Comparison of ENCODE assay signal across 16 cellular contexts in the genomic region with DNA sequence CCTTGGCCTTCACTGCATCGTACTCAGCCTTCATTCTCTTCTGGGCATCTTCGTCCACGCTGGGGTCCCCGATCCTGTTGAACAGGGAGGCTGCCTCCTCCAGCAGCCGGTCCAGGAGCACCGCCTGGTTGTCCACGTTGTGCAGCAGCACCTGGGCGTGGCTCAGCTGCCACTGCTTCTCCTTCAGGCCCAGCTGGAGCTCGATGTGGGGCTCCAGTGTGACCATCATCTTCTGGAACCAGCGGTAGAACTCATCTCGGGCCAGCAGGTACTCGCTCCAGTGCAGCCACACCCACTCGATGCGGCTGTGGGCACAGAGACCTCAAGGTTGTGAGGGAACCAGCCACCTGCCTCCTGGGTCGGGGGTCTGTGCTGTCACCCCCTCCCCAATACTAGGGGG. TPM values are rescaled to one million over a fixed set of nuclear protein-coding genes. Genes with fewer than 3 reads are reported as not detected.
DNase-seq lines count a peak whose midpoint lies in the region; ATAC-seq and TF ChIP-seq lines count a peak whose summit lies in the region.
"Had no signal": no experiment of that assay in that cellular context is flagged by ENCODE, and none has a peak within 500 bp of the region (broad histone marks: within the 10 kb centered on the region; RNA-seq: fewer than 3 reads in every experiment).

No MANE protein-coding gene starts in this region.

- H3K4me3 Mint-ChIP-seq in activated CD4-positive, alpha-beta memory T cell treated with anti-CD3 and anti-CD28 coated beads for 36 hours = no peak overlapping the region
- H3K4me3 Mint-ChIP-seq in activated CD4-positive, alpha-beta memory T cell treated with anti-CD3 and anti-CD28 coated beads, Interleukin-2, amount 10 ng/mL, durations not matched to agents 7 days and 5 days = no peak overlapping the region
- no peak overlapping the region for H3K4me3 Mint-ChIP-seq in CD4-positive, alpha-beta memory T cell
- peak overlapping the region; percentile 55 for H3K4me3 Mint-ChIP-seq in activated T-helper 17 cell treated with anti-CD3 and anti-CD28 coated beads, Interleukin-2, amount 50 U/mL, for 72 hours
- H3K4me3 Mint-ChIP-seq in stimulated activated effector memory CD8-positive, alpha-beta T cell treated with anti-CD3 and anti-CD28 coated beads, Interleukin-12 subunit alpha, Interleukin-12 subunit beta, amount 100 ng/mL, for 72 hours = no peak overlapping the region

- H3K27me3 ChIP-seq in CD4-positive, alpha-beta memory T cell (ENCODE audit: insufficient read depth, low read length) = no peaks in the 10 kb centered on the region
- no peaks in the 10 kb centered on the region for H3K27me3 ChIP-seq in A673 (replicated peaks; ENCODE audit: insufficient read depth, low read depth, low read length, poor library complexity)

- ATAC-seq in activated T-helper 17 cell treated with anti-CD3 and anti-CD28 coated beads, Interleukin-2, amount 50 U/mL, for 72 hours (replicated peaks) = no peak
- no peak for ATAC-seq in stimulated activated effector memory CD8-positive, alpha-beta T cell treated with anti-CD3 and anti-CD28 coated beads, Interleukin-12 subunit alpha, Interleukin-12 subunit beta, amount 100 ng/mL, for 72 hours
- ATAC-seq: PC-3 had no signal

- intact Hi-C loops in activated CD4-positive, alpha-beta memory T cell treated with anti-CD3 and anti-CD28 coated beads for 36 hours (cut with micrococcal nuclease) = no loop called here
- intact Hi-C loops in CD4-positive, alpha-beta memory T cell (cut with micrococcal nuclease) = no loop called here
- intact Hi-C loops in A673 (cut with micrococcal nuclease; ENCODE audit: unreplicated experiment) = no loop called here

- no peaks in the 10 kb centered on the region for H3K9me3 ChIP-seq in CD4-positive, alpha-beta memory T cell (ENCODE audit: control insufficient read depth in 1 of 2, low read length in 2 of 2)
- H3K9me3 ChIP-seq in A673 (ENCODE audit: low read depth, low read length, poor library complexity, severe bottlenecking) = no peaks in the 10 kb centered on the region

- H3K4me1 ChIP-seq in CD4-positive, alpha-beta memory T cell (ENCODE audit: insufficient read depth, low read length) = peaks cover 63% of the 10 kb centered on the region
- H3K4me1 ChIP-seq in A673 (ENCODE audit: insufficient read depth, low read length, poor library complexity, severe bottlenecking) = no peaks in the 10 kb centered on the region

- no peaks in the 10 kb centered on the region for H3K27me3 Mint-ChIP-seq in activated CD4-positive, alpha-beta memory T cell treated with anti-CD3 and anti-CD28 coated beads for 36 hours
- no peaks in the 10 kb centered on the region for H3K27me3 Mint-ChIP-seq in activated CD4-positive, alpha-beta memory T cell treated with anti-CD3 and anti-CD28 coated beads, Interleukin-2, amount 10 ng/mL, durations not matched to agents 7 days and 5 days
- H3K27me3 Mint-ChIP-seq in CD4-positive, alpha-beta memory T cell = no peaks in the 10 kb centered on the region
- no peaks in the 10 kb centered on the region for H3K27me3 Mint-ChIP-seq in activated T-helper 17 cell treated with anti-CD3 and anti-CD28 coated beads, Interleukin-2, amount 50 U/mL, for 72 hours

- H3K36me3 ChIP-seq in CD4-positive, alpha-beta memory T cell (ENCODE audit: insufficient read depth, low read length) = peaks cover 54% of the 10 kb centered on the region
- no peaks in the 10 kb centered on the region for H3K36me3 ChIP-seq in A673 (ENCODE audit: insufficient read depth, low read length, poor library complexity, severe bottlenecking)

- no peaks in the 10 kb centered on the region for H3K9me3 Mint-ChIP-seq in activated CD4-positive, alpha-beta memory T cell treated with anti-CD3 and anti-CD28 coated beads for 36 hours
- no peaks in the 10 kb centered on the region for H3K9me3 Mint-ChIP-seq in activated CD4-positive, alpha-beta memory T cell treated with anti-CD3 and anti-CD28 coated beads, Interleukin-2, amount 10 ng/mL, durations not matched to agents 7 days and 5 days
- H3K9me3 Mint-ChIP-seq in CD4-positive, alpha-beta memory T cell = no peaks in the 10 kb centered on the region
- no peaks in the 10 kb centered on the region for H3K9me3 Mint-ChIP-seq in activated T-helper 17 cell treated with anti-CD3 and anti-CD28 coated beads, Interleukin-2, amount 50 U/mL, for 72 hours
- H3K9me3 Mint-ChIP-seq in stimulated activated effector memory CD8-positive, alpha-beta T cell treated with anti-CD3 and anti-CD28 coated beads, Interleukin-12 subunit alpha, Interleukin-12 subunit beta, amount 100 ng/mL, for 72 hours = no peaks in the 10 kb centered on the region

- no peak overlapping the region for H3K4me3 ChIP-seq in CD4-positive, alpha-beta memory T cell (ENCODE audit: low read length in 2 of 2)
- no peak overlapping the region for H3K4me3 ChIP-seq in A673 (ENCODE audit: low read depth, low read length, poor library complexity, severe bottlenecking)

- BruUV-seq in A673 (replicated peaks; lab: Mats Ljungman, UMichigan) = no TSS peak

- H3K27ac Mint-ChIP-seq in activated CD4-positive, alpha-beta memory T cell treated with anti-CD3 and anti-CD28 coated beads for 36 hours = peak overlapping the region; percentile 34
- no peak overlapping the region for H3K27ac Mint-ChIP-seq in activated CD4-positive, alpha-beta memory T cell treated with anti-CD3 and anti-CD28 coated beads, Interleukin-2, amount 10 ng/mL, durations not matched to agents 7 days and 5 days
- H3K27ac Mint-ChIP-seq in CD4-positive, alpha-beta memory T cell = peak overlapping the region; percentile 66 to 98 (median 97)
- H3K27ac Mint-ChIP-seq in activated T-helper 17 cell treated with anti-CD3 and anti-CD28 coated beads, Interleukin-2, amount 50 U/mL, for 72 hours = peak overlapping the region; percentile 62
- H3K27ac Mint-ChIP-seq in stimulated activated effector memory CD8-positive, alpha-beta T cell treated with anti-CD3 and anti-CD28 coated beads, Interleukin-12 subunit alpha, Interleukin-12 subunit beta, amount 100 ng/mL, for 72 hours = peak overlapping the region; percentile 50

- POLR2A ChIA-PET in activated CD4-positive, alpha-beta memory T cell treated with anti-CD3 and anti-CD28 coated beads for 36 hours (lab: Charles Lee) = interaction anchor here (0.7 to 1.4 kb wide), 2 partner anchors 57 to 69 kb away, joined by 3 to 5 read pairs; partner anchors contain the start of gene GLRX5
- POLR2A ChIA-PET in activated CD4-positive, alpha-beta memory T cell treated with anti-CD3 and anti-CD28 coated beads, Interleukin-2, amount 10 ng/mL, durations not matched to agents 7 days and 5 days (lab: Charles Lee) = no interaction called here
- POLR2A ChIA-PET in CD4-positive, alpha-beta memory T cell (lab: Charles Lee; ENCODE audit: partially characterized antibody) = interaction anchor here (3.4 to 9.9 kb wide), 3 partner anchors 39 to 58 kb away, joined by 12 to 185 read pairs (median 70); partner anchors contain the start of gene SYNE3
- POLR2A ChIA-PET in A673 (lab: Charles Lee; ENCODE audit: low non-redundant PET) = no interaction called here

- CTCF ChIA-PET in activated CD4-positive, alpha-beta memory T cell treated with anti-CD3 and anti-CD28 coated beads for 36 hours (lab: Charles Lee) = no interaction called here
- CTCF ChIA-PET in activated CD4-positive, alpha-beta memory T cell treated with anti-CD3 and anti-CD28 coated beads, Interleukin-2, amount 10 ng/mL, durations not matched to agents 7 days and 5 days (lab: Charles Lee) = interaction anchor here (1.2 to 3.5 kb wide), 3 partner anchors 13 to 61 kb away, joined by 3 to 12 read pairs (median 6); no protein-coding TSS in a partner anchor
- CTCF ChIA-PET in CD4-positive, alpha-beta memory T cell (lab: Charles Lee; ENCODE audit: partially characterized antibody) = interaction anchor here (10.3 to 28.9 kb wide), 2 partner anchors 23 to 64 kb away, joined by 107 to 845 read pairs; partner anchors contain the start of gene GLRX5
- CTCF ChIA-PET in A673 (lab: Charles Lee) = no interaction called here

- H3K27ac ChIP-seq in CD4-positive, alpha-beta memory T cell (ENCODE audit: low read depth, low read length) = peak overlapping the region; percentile 53
- no peak overlapping the region for H3K27ac ChIP-seq in A673 (ENCODE audit: low read depth, low read length, poor library complexity, severe bottlenecking)

- no peak for DNase-seq in activated CD4-positive, alpha-beta memory T cell treated with anti-CD3 and anti-CD28 coated beads for 36 hours
- no peak for DNase-seq in activated CD4-positive, alpha-beta memory T cell treated with anti-CD3 and anti-CD28 coated beads, Interleukin-2, amount 10 ng/mL, durations not matched to agents 7 days and 5 days
- no peak for DNase-seq in CD4-positive, alpha-beta memory T cell
- no peak for DNase-seq in stimulated activated effector memory CD8-positive, alpha-beta T cell treated with anti-CD3 and anti-CD28 coated beads, Interleukin-12 subunit alpha, Interleukin-12 subunit beta, amount 100 ng/mL, for 72 hours (ENCODE audit: low spot score in 2 of 2)
- DNase-seq in A673 (ENCODE audit: low spot score) = no peak
- DNase-seq in activated naive CD4-positive, alpha-beta T cell treated with Interleukin-2 at 50 U/mL for 16 hours = no peak
- no peak for DNase-seq in NCI-H526 treated with DMSO at 0.1 percent for 48 hours (lab: John Stamatoyannopoulos, UW)
- DNase-seq: DMS 273 treated with DMSO at 0.1 percent for 48 hours; GOT3; NCI-H146; NCI-H2081 treated with DMSO at 0.1 percent for 48 hours; NCI-H2227 treated with DMSO at 0.1 percent for 48 hours; NCI-H524 treated with DMSO at 0.1 percent for 48 hours; NK-92 treated with Interleukin-12 subunit alpha and Interleukin-12 subunit beta, amount 100 ng/mL, for 24 hours; PC-3 had no signal

- H3K4me1 Mint-ChIP-seq in activated CD4-positive, alpha-beta memory T cell treated with anti-CD3 and anti-CD28 coated beads for 36 hours (ENCODE audit: low read depth) = peaks cover 64% of the 10 kb centered on the region
- H3K4me1 Mint-ChIP-seq in activated CD4-positive, alpha-beta memory T cell treated with anti-CD3 and anti-CD28 coated beads, Interleukin-2, amount 10 ng/mL, durations not matched to agents 7 days and 5 days = peaks cover 37% of the 10 kb centered on the region
- peaks cover 41 to 70% (median 58%) of the 10 kb centered on the region in 4 donors for H3K4me1 Mint-ChIP-seq in CD4-positive, alpha-beta memory T cell
- H3K4me1 Mint-ChIP-seq in activated T-helper 17 cell treated with anti-CD3 and anti-CD28 coated beads, Interleukin-2, amount 50 U/mL, for 72 hours = peaks cover 33% of the 10 kb centered on the region
- peaks cover 51% of the 10 kb centered on the region for H3K4me1 Mint-ChIP-seq in stimulated activated effector memory CD8-positive, alpha-beta T cell treated with anti-CD3 and anti-CD28 coated beads, Interleukin-12 subunit alpha, Interleukin-12 subunit beta, amount 100 ng/mL, for 72 hours

- H3K36me3 Mint-ChIP-seq in activated CD4-positive, alpha-beta memory T cell treated with anti-CD3 and anti-CD28 coated beads for 36 hours = peaks cover 11% of the 10 kb centered on the region
- H3K36me3 Mint-ChIP-seq in activated CD4-positive, alpha-beta memory T cell treated with anti-CD3 and anti-CD28 coated beads, Interleukin-2, amount 10 ng/mL, durations not matched to agents 7 days and 5 days (ENCODE audit: low read depth) = peaks cover 76% of the 10 kb centered on the region
- H3K36me3 Mint-ChIP-seq in CD4-positive, alpha-beta memory T cell = peaks cover 45 to 61% of the 10 kb centered on the region in 2 donors
- H3K36me3 Mint-ChIP-seq in activated T-helper 17 cell treated with anti-CD3 and anti-CD28 coated beads, Interleukin-2, amount 50 U/mL, for 72 hours (ENCODE audit: low read depth) = peaks cover 81% of the 10 kb centered on the region
- H3K36me3 Mint-ChIP-seq in stimulated activated effector memory CD8-positive, alpha-beta T cell treated with anti-CD3 and anti-CD28 coated beads, Interleukin-12 subunit alpha, Interleukin-12 subunit beta, amount 100 ng/mL, for 72 hours = peaks cover 96% of the 10 kb centered on the region

- TF ChIP-seq CTCF in A673 (conservative IDR thresholded peaks at IDR 0.05; ENCODE audit: low read depth, low read length) = no peak

RNA-seq across cellular contexts. Expression of gene SYNE3, which starts 50.5 kb away (rescaled TPM):
- total RNA-seq in activated CD4-positive, alpha-beta memory T cell treated with anti-CD3 and anti-CD28 coated beads for 36 hours = 10 to 100 TPM; 35.3 to 37.3 TPM
- total RNA-seq in activated CD4-positive, alpha-beta memory T cell treated with anti-CD3 and anti-CD28 coated beads, Interleukin-2, amount 10 ng/mL, durations not matched to agents 7 days and 5 days = 10 to 100 TPM; 86.2 to 89.5 TPM
- 10 to 100 TPM; 47.7 to 52.2 TPM for total RNA-seq in CD4-positive, alpha-beta memory T cell
- polyA plus RNA-seq in CD4-positive, alpha-beta memory T cell = 1 to 10 TPM; 4.3 to 9.0 TPM
- total RNA-seq in activated T-helper 17 cell treated with anti-CD3 and anti-CD28 coated beads, Interleukin-2, amount 50 U/mL, for 72 hours = 10 to 100 TPM; 78.9 to 79.1 TPM
- 6.3 and 6.4 TPM in 2 replicates for total RNA-seq in A673 (2021)

Comparison
In these comparisons a context has a peak if more than half of its experiments do, and no peak if none do; other contexts are left out.
1. CTCF ChIA-PET loops: an anchor here in activated CD4-positive, alpha-beta memory T cell treated with anti-CD3 and anti-CD28 coated beads, Interleukin-2, amount 10 ng/mL, durations not matched to agents 7 days and 5 days (1.2 to 3.5 kb wide) and CD4-positive, alpha-beta memory T cell (10.3 to 28.9 kb wide); none called in activated CD4-positive, alpha-beta memory T cell treated with anti-CD3 and anti-CD28 coated beads for 36 hours and A673.
2. POLR2A ChIA-PET loops: an anchor here in activated CD4-positive, alpha-beta memory T cell treated with anti-CD3 and anti-CD28 coated beads for 36 hours (0.7 to 1.4 kb wide) and CD4-positive, alpha-beta memory T cell (3.4 to 9.9 kb wide); none called in activated CD4-positive, alpha-beta memory T cell treated with anti-CD3 and anti-CD28 coated beads, Interleukin-2, amount 10 ng/mL, durations not matched to agents 7 days and 5 days and A673.